In genomic region chr3:124557433-124558232, GRCh38 we compare ENCODE assay signal across 12 cellular contexts.
DNase-seq lines count a peak whose midpoint lies in the region; ATAC-seq and TF ChIP-seq lines count a peak whose summit lies in the region.
"Had no signal": no experiment of that assay in that cellular context is flagged by ENCODE, and none has a peak within 500 bp of the region (broad histone marks: within the 10 kb centered on the region; RNA-seq: fewer than 3 reads in every experiment).

No MANE protein-coding gene starts in this region.

- H3K27me3 Mint-ChIP-seq in chondrocyte (ENCODE audit: low read depth), result no peaks in the 10 kb centered on the region

- TF ChIP-seq EP300 in suprapubic skin (IDR thresholded peaks at IDR 0.05), result no peak

- H3K36me3 ChIP-seq in HEK293 (ENCODE audit: control insufficient read depth in 2 of 2, insufficient read depth in 1 of 2, low read length in 2 of 2) (no peaks in the 10 kb centered on the region), suprapubic skin (no peaks in the 10 kb centered on the region)

- no peak for ATAC-seq in GM19328 (IDR thresholded peaks at IDR 0.05; ENCODE audit: unreplicated experiment)

- peak; percentile 77 for DNase-seq in NCI-H345 (lab: John Stamatoyannopoulos, UW)
- no peak for DNase-seq in chondrocyte (ENCODE audit: low spot score)
- DNase-seq in pulmonary artery endothelial cell (ENCODE audit: low read depth, low spot score), result peak; percentile 19
- no peak for DNase-seq in suprapubic skin (ENCODE audit: low spot score in 2 of 2)
- DNase-seq in stimulated activated naive CD4-positive, alpha-beta T cell treated with Interleukin-2 at 50 U/mL for 16 hours (lab: John Stamatoyannopoulos, UW), result no peak
- no peak for DNase-seq in HT-29 (ENCODE audit: low spot score)
- DNase-seq: activated CD4-positive, CD25-positive, alpha-beta regulatory T cell; NCI-H510A treated with DMSO at 0.1 percent for 48 hours had no signal

- H3K27me3 ChIP-seq in suprapubic skin, result peaks cover 6% of the 10 kb centered on the region

- CTCF ChIA-PET in HEK293 (lab: Yijun Ruan, JAX), result interaction anchor here (1.4 to 4.5 kb wide), 3 partner anchors 71 to 543 kb away, joined by 3 to 47 read pairs (median 27); no protein-coding TSS in a partner anchor

- no peak overlapping the region for H3K27ac ChIP-seq in HEK293 (ENCODE audit: extremely low read depth, low read depth, low read length)
- H3K27ac ChIP-seq in suprapubic skin, result no peak overlapping the region

- no peaks in the 10 kb centered on the region for H3K9me3 ChIP-seq in HEK293 (ENCODE audit: control insufficient read depth, insufficient read depth, low read depth, low read length)
- H3K9me3 ChIP-seq in suprapubic skin, result no peaks in the 10 kb centered on the region

- H3K36me3 Mint-ChIP-seq in chondrocyte (ENCODE audit: low read depth), result no peaks in the 10 kb centered on the region
- H3K36me3 Mint-ChIP-seq: activated naive CD8-positive, alpha-beta T cell had no signal

- H3K9me3 Mint-ChIP-seq in chondrocyte (ENCODE audit: low read depth), result no peaks in the 10 kb centered on the region
- H3K9me3 Mint-ChIP-seq: neural crest cell had no signal

- no peak overlapping the region for H3K4me3 Mint-ChIP-seq in chondrocyte (ENCODE audit: unreplicated experiment)
- H3K4me3 Mint-ChIP-seq: activated naive CD8-positive, alpha-beta T cell; neural crest cell had no signal

- peaks cover 38% of the 10 kb centered on the region for H3K4me1 Mint-ChIP-seq in chondrocyte (ENCODE audit: low read depth)
- H3K4me1 Mint-ChIP-seq: neural crest cell had no signal

- TF ChIP-seq CTCF in HEK293 (tag by site-specific recombination; IDR thresholded peaks at IDR 0.05) (no peak), chondrocyte (IDR thresholded peaks at IDR 0.05) (no peak), suprapubic skin (IDR thresholded peaks at IDR 0.05) (no peak)

- POLR2A ChIA-PET in HEK293 (lab: Yijun Ruan, JAX), result interaction anchor here (1.2 kb wide), 1 partner anchor 524 kb away, joined by 3 read pairs; the partner anchor contains the start of gene KALRN

- H3K4me3 ChIP-seq in HEK293 (ENCODE audit: low read depth, low read length) (no peak overlapping the region), suprapubic skin (no peak overlapping the region)

- no peak for TF ChIP-seq POLR2A in suprapubic skin (IDR thresholded peaks at IDR 0.05)

- peaks cover 2% of the 10 kb centered on the region; the same call in 1 of the 2 replicates for H3K4me1 ChIP-seq in HEK293 (ENCODE audit: control insufficient read depth, insufficient read depth, low read length)
- H3K4me1 ChIP-seq in suprapubic skin, result peaks cover 26% of the 10 kb centered on the region

- WGBS in suprapubic skin, result 38% methylated on average over 5 of the region's 5 CpGs

- H3K27ac Mint-ChIP-seq in chondrocyte (ENCODE audit: unreplicated experiment), result peak overlapping the region; percentile 92
- H3K27ac Mint-ChIP-seq: activated naive CD8-positive, alpha-beta T cell had no signal

TF ChIP-seq in HEK293, 187 proteins besides CTCF, POLR2A, EP300 and RAD21 (continues in another document):
- TF ChIP-seq OVOL3 (tag by site-specific recombination; IDR thresholded peaks at IDR 0.05) (no peak), ZNF785 (tag by site-specific recombination; IDR thresholded peaks at IDR 0.05) (no peak), GLIS1 (tag by site-specific recombination; IDR thresholded peaks at IDR 0.05) (peak; percentile 49; the same call in 1 of the 2 replicates), ZNF112 (tag by site-specific recombination; IDR thresholded peaks at IDR 0.05) (no peak), ZNF266 (tag by site-specific recombination; IDR thresholded peaks at IDR 0.05; ENCODE audit: low read depth) (no peak), PRDM6 (tag by site-specific recombination; IDR thresholded peaks at IDR 0.05) (no peak), ZNF175 (tag by site-specific recombination; IDR thresholded peaks at IDR 0.05) (no peak), ZNF624 (tag by site-specific recombination; IDR thresholded peaks at IDR 0.05) (no peak), SP3 (tag by site-specific recombination; IDR thresholded peaks at IDR 0.05) (no peak), ZNF513 (tag by site-specific recombination; IDR thresholded peaks at IDR 0.05) (peak; percentile 62), ZEB2 (tag by site-specific recombination; IDR thresholded peaks at IDR 0.05) (no peak), ZBTB48 (tag by site-specific recombination; IDR thresholded peaks at IDR 0.05) (peak; percentile 58; the same call in 1 of the 2 replicates), ZXDB (tag by site-specific recombination; IDR thresholded peaks at IDR 0.05) (no peak), REPIN1 (tag by site-specific recombination; IDR thresholded peaks at IDR 0.05; ENCODE audit: low read depth) (no peak), KLF10 (tag by site-specific recombination; IDR thresholded peaks at IDR 0.05) (no peak), ZNF677 (tag by site-specific recombination; IDR thresholded peaks at IDR 0.05) (no peak), ZBTB17 (tag by site-specific recombination; IDR thresholded peaks at IDR 0.05) (peak; percentile 39; the same call in 1 of the 2 replicates), WT1 (tag by site-specific recombination; IDR thresholded peaks at IDR 0.05) (peak; percentile 26; the same call in 1 of the 2 replicates)
- TF ChIP-seq, protein P1, sequence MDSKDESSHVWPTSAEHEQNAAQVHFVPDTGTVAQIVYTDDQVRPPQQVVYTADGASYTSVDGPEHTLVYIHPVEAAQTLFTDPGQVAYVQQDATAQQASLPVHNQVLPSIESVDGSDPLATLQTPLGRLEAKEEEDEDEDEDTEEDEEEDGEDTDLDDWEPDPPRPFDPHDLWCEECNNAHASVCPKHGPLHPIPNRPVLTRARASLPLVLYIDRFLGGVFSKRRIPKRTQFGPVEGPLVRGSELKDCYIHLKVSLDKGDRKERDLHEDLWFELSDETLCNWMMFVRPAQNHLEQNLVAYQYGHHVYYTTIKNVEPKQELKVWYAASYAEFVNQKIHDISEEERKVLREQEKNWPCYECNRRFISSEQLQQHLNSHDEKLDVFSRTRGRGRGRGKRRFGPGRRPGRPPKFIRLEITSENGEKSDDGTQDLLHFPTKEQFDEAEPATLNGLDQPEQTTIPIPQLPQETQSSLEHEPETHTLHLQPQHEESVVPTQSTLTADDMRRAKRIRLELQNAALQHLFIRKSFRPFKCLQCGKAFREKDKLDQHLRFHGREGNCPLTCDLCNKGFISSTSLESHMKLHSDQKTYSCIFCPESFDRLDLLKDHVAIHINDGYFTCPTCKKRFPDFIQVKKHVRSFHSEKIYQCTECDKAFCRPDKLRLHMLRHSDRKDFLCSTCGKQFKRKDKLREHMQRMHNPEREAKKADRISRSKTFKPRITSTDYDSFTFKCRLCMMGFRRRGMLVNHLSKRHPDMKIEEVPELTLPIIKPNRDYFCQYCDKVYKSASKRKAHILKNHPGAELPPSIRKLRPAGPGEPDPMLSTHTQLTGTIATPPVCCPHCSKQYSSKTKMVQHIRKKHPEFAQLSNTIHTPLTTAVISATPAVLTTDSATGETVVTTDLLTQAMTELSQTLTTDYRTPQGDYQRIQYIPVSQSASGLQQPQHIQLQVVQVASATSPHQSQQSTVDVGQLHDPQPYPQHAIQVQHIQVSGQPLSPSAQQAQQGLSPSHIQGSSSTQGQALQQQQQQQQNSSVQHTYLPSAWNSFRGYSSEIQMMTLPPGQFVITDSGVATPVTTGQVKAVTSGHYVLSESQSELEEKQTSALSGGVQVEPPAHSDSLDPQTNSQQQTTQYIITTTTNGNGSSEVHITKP (tag by site-specific recombination; IDR thresholded peaks at IDR 0.05), result peak; percentile 64
- TF ChIP-seq, protein P2, sequence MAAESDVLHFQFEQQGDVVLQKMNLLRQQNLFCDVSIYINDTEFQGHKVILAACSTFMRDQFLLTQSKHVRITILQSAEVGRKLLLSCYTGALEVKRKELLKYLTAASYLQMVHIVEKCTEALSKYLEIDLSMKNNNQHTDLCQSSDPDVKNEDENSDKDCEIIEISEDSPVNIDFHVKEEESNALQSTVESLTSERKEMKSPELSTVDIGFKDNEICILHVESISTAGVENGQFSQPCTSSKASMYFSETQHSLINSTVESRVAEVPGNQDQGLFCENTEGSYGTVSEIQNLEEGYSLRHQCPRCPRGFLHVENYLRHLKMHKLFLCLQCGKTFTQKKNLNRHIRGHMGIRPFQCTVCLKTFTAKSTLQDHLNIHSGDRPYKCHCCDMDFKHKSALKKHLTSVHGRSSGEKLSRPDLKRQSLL (tag by site-specific recombination; IDR thresholded peaks at IDR 0.05), result no peak

Comparison
In these comparisons a context has a peak if more than half of its experiments do, and no peak if none do; other contexts are left out.
1. DNase-seq: peak in NCI-H345 (single experiment) and pulmonary artery endothelial cell (single experiment); none in chondrocyte (single experiment), suprapubic skin (0 of 2), stimulated activated naive CD4-positive, alpha-beta T cell treated with Interleukin-2 at 50 U/mL for 16 hours (single experiment) and HT-29 (single experiment).